Comparison of ENCODE assay signal across 15 cellular contexts in genomic region chr11:117928818-117929567, GRCh38. TPM values are rescaled to one million over a fixed set of nuclear protein-coding genes. Genes with fewer than 3 reads are reported as not detected.
A peak's percentile ranks its signal among the peaks of the same experiment; 100 is the strongest.
DNase-seq lines count a peak whose midpoint lies in the region; ATAC-seq and TF ChIP-seq lines count a peak whose summit lies in the region.
"Had no signal": no experiment of that assay in that cellular context is flagged by ENCODE, and none has a peak within 500 bp of the region (broad histone marks: within the 10 kb centered on the region; RNA-seq: fewer than 3 reads in every experiment).

TMPRSS13 (minus strand) TSS chr11:117929402; CDS start chr11:117929307, 95 bp downstream.

- no peak for ATAC-seq in activated CD4-positive, alpha-beta T cell treated with anti-CD3 and anti-CD28 coated beads for 36 hours

- peaks cover 54% of the 10 kb centered on the region for H3K4me1 Mint-ChIP-seq in activated CD4-positive, alpha-beta T cell treated with anti-CD3 and anti-CD28 coated beads for 36 hours

- 24% methylated on average over 15 of the region's 15 CpGs for WGBS in hepatocyte (ENCODE audit: low lambda C conversion rate, missing lambda C conversion rate)

- H2AFZ ChIP-seq in OCI-LY7 (ENCODE audit: low read length) = no peak within 1 kb of the TSS
- no peak within 1 kb of the TSS for H2AFZ ChIP-seq in hepatocyte

- no peaks in the 10 kb centered on the region for H3K9me2 ChIP-seq in OCI-LY7 (ENCODE audit: insufficient read depth, low read length)
- H3K9me2 ChIP-seq in hepatocyte (replicated peaks; ENCODE audit: insufficient read depth) = no peaks in the 10 kb centered on the region

- intact Hi-C loops in activated CD4-positive, alpha-beta T cell treated with anti-CD3 and anti-CD28 coated beads for 36 hours (cut with DNase I, micrococcal nuclease) = no loop called here
- intact Hi-C loops in OCI-LY7 (cut with micrococcal nuclease; ENCODE audit: unreplicated experiment) = no loop called here

- H3K27ac Mint-ChIP-seq in activated CD4-positive, alpha-beta T cell treated with anti-CD3 and anti-CD28 coated beads for 36 hours = peak within 1 kb of the TSS; percentile 93

- H4K20me1 ChIP-seq in OCI-LY7 (ENCODE audit: insufficient read depth, low read length) (no peaks in the 10 kb centered on the region), hepatocyte (ENCODE audit: insufficient read depth, poor library complexity, severe bottlenecking) (no peaks in the 10 kb centered on the region)

- DNase-seq in activated CD4-positive, alpha-beta T cell treated with anti-CD3 and anti-CD28 coated beads for 36 hours = no peak
- no peak for DNase-seq in activated CD4-positive, alpha-beta T cell treated with anti-CD3 and anti-CD28 coated beads for 4 hours
- no peak for DNase-seq in OCI-LY7 (ENCODE audit: low spot score)
- DNase-seq in hepatocyte (ENCODE audit: low spot score) = peak; percentile 42
- DNase-seq in NK-92 treated with Interleukin-12 subunit alpha and Interleukin-12 subunit beta, amount 100 ng/mL, for 24 hours (lab: John Stamatoyannopoulos, UW) = no peak
- no peak for DNase-seq in NCI-H1694 (lab: John Stamatoyannopoulos, UW)
- DNase-seq in activated gamma-delta T cell (lab: John Stamatoyannopoulos, UW) = no peak
- DNase-seq: activated CD8-positive, alpha-beta memory T cell treated with anti-CD3 and anti-CD28 coated beads, Interleukin-2, amount 50 U/mL, for 48 hours; NCI-H1105; SHP77 treated with DMSO at 0.1 percent for 48 hours; stimulated activated CD4-positive, alpha-beta T cell treated with anti-CD3 and anti-CD28 coated beads, Interleukin-12 subunit alpha, Interleukin-12 subunit beta, amount 100 ng/mL, for 4 hours; testis had no signal

- no peaks in the 10 kb centered on the region for H3K27me3 Mint-ChIP-seq in activated CD4-positive, alpha-beta T cell treated with anti-CD3 and anti-CD28 coated beads for 36 hours

- POLR2A ChIA-PET in activated CD4-positive, alpha-beta T cell treated with anti-CD3 and anti-CD28 coated beads for 36 hours (lab: Charles Lee) = interaction anchor here (0.7 kb wide), 1 partner anchor 58 kb away, joined by 3 read pairs; no protein-coding TSS in a partner anchor
- POLR2A ChIA-PET in OCI-LY7 (lab: Charles Lee) = no interaction called here

- H3K79me2 ChIP-seq in OCI-LY7 (ENCODE audit: insufficient read depth, low read depth, low read length) = no peaks in the 10 kb centered on the region
- H3K79me2 ChIP-seq in hepatocyte = no peaks in the 10 kb centered on the region

- no peak within 1 kb of the TSS for H3K4me3 ChIP-seq in OCI-LY7 (ENCODE audit: low read depth, low read length, poor library complexity, severe bottlenecking)
- H3K4me3 ChIP-seq in hepatocyte = no peak within 1 kb of the TSS
- peak within 1 kb of the TSS; percentile 18 to 34 (median 27) for H3K4me3 ChIP-seq in skin epidermis
- H3K4me3 ChIP-seq: testis had no signal

- CTCF ChIA-PET in activated CD4-positive, alpha-beta T cell treated with anti-CD3 and anti-CD28 coated beads for 36 hours (lab: Charles Lee) = interaction anchor here (1.0 to 6.5 kb wide), 2 partner anchors 10 to 17 kb away, joined by 3 to 74 read pairs; no protein-coding TSS in a partner anchor
- CTCF ChIA-PET in OCI-LY7 (lab: Charles Lee; ENCODE audit: unreplicated experiment) = no interaction called here

- H3K36me3 ChIP-seq in OCI-LY7 (ENCODE audit: insufficient read depth, low read length) = no peaks in the 10 kb centered on the region
- no peaks in the 10 kb centered on the region for H3K36me3 ChIP-seq in hepatocyte (replicated peaks; ENCODE audit: insufficient read depth, low read depth)

- H3K4me1 ChIP-seq in OCI-LY7 (ENCODE audit: insufficient read depth, low read length, poor library complexity, severe bottlenecking) = peaks cover 10% of the 10 kb centered on the region
- H3K4me1 ChIP-seq in hepatocyte (ENCODE audit: insufficient read depth) = peaks cover 7% of the 10 kb centered on the region
- H3K4me1 ChIP-seq: testis had no signal

- TF ChIP-seq CTCF in OCI-LY7 (conservative IDR thresholded peaks at IDR 0.05; ENCODE audit: low read length) (no peak), hepatocyte (IDR thresholded peaks at IDR 0.05; ENCODE audit: poor library complexity) (no peak)

- no peaks in the 10 kb centered on the region for H3K9me3 Mint-ChIP-seq in activated CD4-positive, alpha-beta T cell treated with anti-CD3 and anti-CD28 coated beads for 36 hours (ENCODE audit: low read depth)

- H3K27me3 ChIP-seq in hepatocyte = no peaks in the 10 kb centered on the region
- H3K27me3 ChIP-seq: testis had no signal

- H3K27ac ChIP-seq in OCI-LY7 (ENCODE audit: low read depth, low read length, poor library complexity, severe bottlenecking) = no peak within 1 kb of the TSS
- H3K27ac ChIP-seq in hepatocyte = peak within 1 kb of the TSS; percentile 51
- peak within 1 kb of the TSS in 20 of 21 experiments; percentile 26 to 87 (median 72) for H3K27ac ChIP-seq in skin epidermis
- H3K27ac ChIP-seq: testis had no signal

- H3K36me3 Mint-ChIP-seq in activated CD4-positive, alpha-beta T cell treated with anti-CD3 and anti-CD28 coated beads for 36 hours (ENCODE audit: low read depth) = no peaks in the 10 kb centered on the region

- H3K4me3 Mint-ChIP-seq in activated CD4-positive, alpha-beta T cell treated with anti-CD3 and anti-CD28 coated beads for 36 hours = no peak within 1 kb of the TSS

- H3K4me2 ChIP-seq in OCI-LY7 (ENCODE audit: low read length) (0 out of 2 replicates have a peak within 1 kb of the TSS, but pooled peaks have one; percentile 44), hepatocyte (peak within 1 kb of the TSS; percentile 60)

- H3K9me3 ChIP-seq in OCI-LY7 (ENCODE audit: low read length) = no peaks in the 10 kb centered on the region
- no peaks in the 10 kb centered on the region for H3K9me3 ChIP-seq in hepatocyte (ENCODE audit: low read depth)
- H3K9me3 ChIP-seq: testis had no signal

- no TSS peak for BruUV-seq in OCI-LY7 (replicated peaks; lab: Mats Ljungman, UMichigan)

RNA-seq across cellular contexts. Expression of gene TMPRSS13, which starts in this region (rescaled TPM):
- total RNA-seq in activated CD4-positive, alpha-beta T cell treated with anti-CD3 and anti-CD28 coated beads for 36 hours = 1 to 10 TPM; 1.7 TPM
- 0.33 and 0.79 TPM in 2 replicates for total RNA-seq in OCI-LY7 (2014; rRNA removed; shearing (Covaris generic))
- total RNA-seq in OCI-LY7 (2022) (0.85 and 1.1 TPM in 2 replicates), hepatocyte (1.0 and 1.3 TPM in 2 replicates)
- 1.1 and 1.9 TPM in 2 replicates for polyA plus RNA-seq in hepatocyte
- total RNA-seq: A673, lung microvascular endothelial cell had no signal

Comparison
In these comparisons a context has a peak if more than half of its experiments do, and no peak if none do; other contexts are left out.
1. H3K4me3 ChIP-seq: peak in skin epidermis (7 of 7); none in OCI-LY7 (single experiment) and hepatocyte (single experiment).